ENCODE assay signal across 1 cellular context in the genomic region with DNA sequence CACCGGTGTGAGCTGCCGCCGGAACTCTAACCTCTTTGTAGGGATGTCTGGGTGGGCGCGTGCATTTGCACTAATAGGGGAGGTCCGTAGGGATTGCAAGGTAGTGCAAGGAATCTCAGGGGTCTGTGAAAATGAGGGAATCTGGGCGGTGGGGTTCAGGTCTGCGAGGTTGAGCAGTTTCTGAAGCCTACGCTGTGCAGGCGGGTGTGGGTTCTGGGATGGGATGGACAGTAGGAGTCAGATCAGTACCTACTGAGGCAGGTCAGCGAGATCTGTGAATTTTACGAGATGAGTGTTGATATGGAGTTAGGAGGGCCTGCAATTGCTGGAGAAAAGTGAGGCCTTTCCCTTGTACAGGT.
A peak's percentile ranks its signal among the peaks of the same experiment; 100 is the strongest.
TF ChIP-seq lines count a peak whose summit lies in the region.

No MANE protein-coding gene starts in this region.

TF ChIP-seq in HepG2, 621 proteins besides CTCF, POLR2A, EP300 and RAD21 (continues in another document):
- no peak for TF ChIP-seq KDM1A (CRISPR knock-in tag; IDR thresholded peaks at IDR 0.05)
- TF ChIP-seq, protein P1, sequence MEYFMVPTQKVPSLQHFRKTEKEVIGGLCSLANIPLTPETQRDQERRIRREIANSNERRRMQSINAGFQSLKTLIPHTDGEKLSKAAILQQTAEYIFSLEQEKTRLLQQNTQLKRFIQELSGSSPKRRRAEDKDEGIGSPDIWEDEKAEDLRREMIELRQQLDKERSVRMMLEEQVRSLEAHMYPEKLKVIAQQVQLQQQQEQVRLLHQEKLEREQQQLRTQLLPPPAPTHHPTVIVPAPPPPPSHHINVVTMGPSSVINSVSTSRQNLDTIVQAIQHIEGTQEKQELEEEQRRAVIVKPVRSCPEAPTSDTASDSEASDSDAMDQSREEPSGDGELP (IDR thresholded peaks at IDR 0.05; ENCODE audit: borderline replicate concordance, low read depth): no peak
- 0 out of 2 replicates have a peak, but pooled peaks have one; percentile 45 for TF ChIP-seq TP53 (CRISPR knock-in tag; conservative IDR thresholded peaks at IDR 0.05)
- TF ChIP-seq, protein P2, sequence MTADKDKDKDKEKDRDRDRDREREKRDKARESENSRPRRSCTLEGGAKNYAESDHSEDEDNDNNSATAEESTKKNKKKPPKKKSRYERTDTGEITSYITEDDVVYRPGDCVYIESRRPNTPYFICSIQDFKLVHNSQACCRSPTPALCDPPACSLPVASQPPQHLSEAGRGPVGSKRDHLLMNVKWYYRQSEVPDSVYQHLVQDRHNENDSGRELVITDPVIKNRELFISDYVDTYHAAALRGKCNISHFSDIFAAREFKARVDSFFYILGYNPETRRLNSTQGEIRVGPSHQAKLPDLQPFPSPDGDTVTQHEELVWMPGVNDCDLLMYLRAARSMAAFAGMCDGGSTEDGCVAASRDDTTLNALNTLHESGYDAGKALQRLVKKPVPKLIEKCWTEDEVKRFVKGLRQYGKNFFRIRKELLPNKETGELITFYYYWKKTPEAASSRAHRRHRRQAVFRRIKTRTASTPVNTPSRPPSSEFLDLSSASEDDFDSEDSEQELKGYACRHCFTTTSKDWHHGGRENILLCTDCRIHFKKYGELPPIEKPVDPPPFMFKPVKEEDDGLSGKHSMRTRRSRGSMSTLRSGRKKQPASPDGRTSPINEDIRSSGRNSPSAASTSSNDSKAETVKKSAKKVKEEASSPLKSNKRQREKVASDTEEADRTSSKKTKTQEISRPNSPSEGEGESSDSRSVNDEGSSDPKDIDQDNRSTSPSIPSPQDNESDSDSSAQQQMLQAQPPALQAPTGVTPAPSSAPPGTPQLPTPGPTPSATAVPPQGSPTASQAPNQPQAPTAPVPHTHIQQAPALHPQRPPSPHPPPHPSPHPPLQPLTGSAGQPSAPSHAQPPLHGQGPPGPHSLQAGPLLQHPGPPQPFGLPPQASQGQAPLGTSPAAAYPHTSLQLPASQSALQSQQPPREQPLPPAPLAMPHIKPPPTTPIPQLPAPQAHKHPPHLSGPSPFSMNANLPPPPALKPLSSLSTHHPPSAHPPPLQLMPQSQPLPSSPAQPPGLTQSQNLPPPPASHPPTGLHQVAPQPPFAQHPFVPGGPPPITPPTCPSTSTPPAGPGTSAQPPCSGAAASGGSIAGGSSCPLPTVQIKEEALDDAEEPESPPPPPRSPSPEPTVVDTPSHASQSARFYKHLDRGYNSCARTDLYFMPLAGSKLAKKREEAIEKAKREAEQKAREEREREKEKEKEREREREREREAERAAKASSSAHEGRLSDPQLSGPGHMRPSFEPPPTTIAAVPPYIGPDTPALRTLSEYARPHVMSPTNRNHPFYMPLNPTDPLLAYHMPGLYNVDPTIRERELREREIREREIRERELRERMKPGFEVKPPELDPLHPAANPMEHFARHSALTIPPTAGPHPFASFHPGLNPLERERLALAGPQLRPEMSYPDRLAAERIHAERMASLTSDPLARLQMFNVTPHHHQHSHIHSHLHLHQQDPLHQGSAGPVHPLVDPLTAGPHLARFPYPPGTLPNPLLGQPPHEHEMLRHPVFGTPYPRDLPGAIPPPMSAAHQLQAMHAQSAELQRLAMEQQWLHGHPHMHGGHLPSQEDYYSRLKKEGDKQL (CRISPR knock-in tag; IDR thresholded peaks at IDR 0.05; ENCODE audit: low read depth): no peak
- TF ChIP-seq, protein P3, sequence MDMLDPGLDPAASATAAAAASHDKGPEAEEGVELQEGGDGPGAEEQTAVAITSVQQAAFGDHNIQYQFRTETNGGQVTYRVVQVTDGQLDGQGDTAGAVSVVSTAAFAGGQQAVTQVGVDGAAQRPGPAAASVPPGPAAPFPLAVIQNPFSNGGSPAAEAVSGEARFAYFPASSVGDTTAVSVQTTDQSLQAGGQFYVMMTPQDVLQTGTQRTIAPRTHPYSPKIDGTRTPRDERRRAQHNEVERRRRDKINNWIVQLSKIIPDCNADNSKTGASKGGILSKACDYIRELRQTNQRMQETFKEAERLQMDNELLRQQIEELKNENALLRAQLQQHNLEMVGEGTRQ (IDR thresholded peaks at IDR 0.05; ENCODE audit: low read depth, low read length): no peak
- TF ChIP-seq, protein P3 (CRISPR knock-in tag; IDR thresholded peaks at IDR 0.05; ENCODE audit: borderline replicate concordance): peak; percentile 41; the same call in 1 of the 2 replicates
- TF ChIP-seq, protein P4, sequence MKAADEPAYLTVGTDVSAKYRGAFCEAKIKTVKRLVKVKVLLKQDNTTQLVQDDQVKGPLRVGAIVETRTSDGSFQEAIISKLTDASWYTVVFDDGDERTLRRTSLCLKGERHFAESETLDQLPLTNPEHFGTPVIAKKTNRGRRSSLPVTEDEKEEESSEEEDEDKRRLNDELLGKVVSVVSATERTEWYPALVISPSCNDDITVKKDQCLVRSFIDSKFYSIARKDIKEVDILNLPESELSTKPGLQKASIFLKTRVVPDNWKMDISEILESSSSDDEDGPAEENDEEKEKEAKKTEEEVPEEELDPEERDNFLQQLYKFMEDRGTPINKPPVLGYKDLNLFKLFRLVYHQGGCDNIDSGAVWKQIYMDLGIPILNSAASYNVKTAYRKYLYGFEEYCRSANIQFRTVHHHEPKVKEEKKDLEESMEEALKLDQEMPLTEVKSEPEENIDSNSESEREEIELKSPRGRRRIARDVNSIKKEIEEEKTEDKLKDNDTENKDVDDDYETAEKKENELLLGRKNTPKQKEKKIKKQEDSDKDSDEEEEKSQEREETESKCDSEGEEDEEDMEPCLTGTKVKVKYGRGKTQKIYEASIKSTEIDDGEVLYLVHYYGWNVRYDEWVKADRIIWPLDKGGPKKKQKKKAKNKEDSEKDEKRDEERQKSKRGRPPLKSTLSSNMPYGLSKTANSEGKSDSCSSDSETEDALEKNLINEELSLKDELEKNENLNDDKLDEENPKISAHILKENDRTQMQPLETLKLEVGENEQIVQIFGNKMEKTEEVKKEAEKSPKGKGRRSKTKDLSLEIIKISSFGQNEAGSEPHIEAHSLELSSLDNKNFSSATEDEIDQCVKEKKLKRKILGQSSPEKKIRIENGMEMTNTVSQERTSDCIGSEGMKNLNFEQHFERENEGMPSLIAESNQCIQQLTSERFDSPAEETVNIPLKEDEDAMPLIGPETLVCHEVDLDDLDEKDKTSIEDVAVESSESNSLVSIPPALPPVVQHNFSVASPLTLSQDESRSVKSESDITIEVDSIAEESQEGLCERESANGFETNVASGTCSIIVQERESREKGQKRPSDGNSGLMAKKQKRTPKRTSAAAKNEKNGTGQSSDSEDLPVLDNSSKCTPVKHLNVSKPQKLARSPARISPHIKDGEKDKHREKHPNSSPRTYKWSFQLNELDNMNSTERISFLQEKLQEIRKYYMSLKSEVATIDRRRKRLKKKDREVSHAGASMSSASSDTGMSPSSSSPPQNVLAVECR (CRISPR knock-in tag; IDR thresholded peaks at IDR 0.05; ENCODE audit: borderline replicate concordance): peak; percentile 11; the same call in 1 of the 2 replicates
- no peak for TF ChIP-seq ZNF124 (CRISPR knock-in tag; IDR thresholded peaks at IDR 0.05)
- no peak for TF ChIP-seq BORCS8-MEF2B (CRISPR knock-in tag; IDR thresholded peaks at IDR 0.05)
- TF ChIP-seq, protein P5, sequence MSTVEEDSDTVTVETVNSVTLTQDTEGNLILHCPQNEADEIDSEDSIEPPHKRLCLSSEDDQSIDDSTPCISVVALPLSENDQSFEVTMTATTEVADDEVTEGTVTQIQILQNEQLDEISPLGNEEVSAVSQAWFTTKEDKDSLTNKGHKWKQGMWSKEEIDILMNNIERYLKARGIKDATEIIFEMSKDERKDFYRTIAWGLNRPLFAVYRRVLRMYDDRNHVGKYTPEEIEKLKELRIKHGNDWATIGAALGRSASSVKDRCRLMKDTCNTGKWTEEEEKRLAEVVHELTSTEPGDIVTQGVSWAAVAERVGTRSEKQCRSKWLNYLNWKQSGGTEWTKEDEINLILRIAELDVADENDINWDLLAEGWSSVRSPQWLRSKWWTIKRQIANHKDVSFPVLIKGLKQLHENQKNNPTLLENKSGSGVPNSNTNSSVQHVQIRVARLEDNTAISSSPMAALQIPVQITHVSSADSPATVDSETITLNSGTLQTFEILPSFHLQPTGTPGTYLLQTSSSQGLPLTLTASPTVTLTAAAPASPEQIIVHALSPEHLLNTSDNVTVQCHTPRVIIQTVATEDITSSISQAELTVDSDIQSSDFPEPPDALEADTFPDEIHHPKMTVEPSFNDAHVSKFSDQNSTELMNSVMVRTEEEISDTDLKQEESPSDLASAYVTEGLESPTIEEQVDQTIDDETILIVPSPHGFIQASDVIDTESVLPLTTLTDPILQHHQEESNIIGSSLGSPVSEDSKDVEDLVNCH (CRISPR knock-in tag; IDR thresholded peaks at IDR 0.05): peak; percentile 82; the same call in 1 of the 2 replicates
- TF ChIP-seq, protein P6, sequence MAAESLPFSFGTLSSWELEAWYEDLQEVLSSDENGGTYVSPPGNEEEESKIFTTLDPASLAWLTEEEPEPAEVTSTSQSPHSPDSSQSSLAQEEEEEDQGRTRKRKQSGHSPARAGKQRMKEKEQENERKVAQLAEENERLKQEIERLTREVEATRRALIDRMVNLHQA (CRISPR knock-in tag; IDR thresholded peaks at IDR 0.05): no peak
- TF ChIP-seq ZNF616 (CRISPR knock-in tag; IDR thresholded peaks at IDR 0.05; ENCODE audit: low read depth): peak; percentile 24; the same call in 1 of the 2 replicates
- TF ChIP-seq ELF4 (CRISPR knock-in tag; IDR thresholded peaks at IDR 0.05; ENCODE audit: borderline replicate concordance): no peak
- no peak for TF ChIP-seq RARA (CRISPR knock-in tag; IDR thresholded peaks at IDR 0.05)
- TF ChIP-seq, protein P7, sequence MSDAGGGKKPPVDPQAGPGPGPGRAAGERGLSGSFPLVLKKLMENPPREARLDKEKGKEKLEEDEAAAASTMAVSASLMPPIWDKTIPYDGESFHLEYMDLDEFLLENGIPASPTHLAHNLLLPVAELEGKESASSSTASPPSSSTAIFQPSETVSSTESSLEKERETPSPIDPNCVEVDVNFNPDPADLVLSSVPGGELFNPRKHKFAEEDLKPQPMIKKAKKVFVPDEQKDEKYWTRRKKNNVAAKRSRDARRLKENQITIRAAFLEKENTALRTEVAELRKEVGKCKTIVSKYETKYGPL (CRISPR knock-in tag; IDR thresholded peaks at IDR 0.05): no peak
- TF ChIP-seq, protein P8, sequence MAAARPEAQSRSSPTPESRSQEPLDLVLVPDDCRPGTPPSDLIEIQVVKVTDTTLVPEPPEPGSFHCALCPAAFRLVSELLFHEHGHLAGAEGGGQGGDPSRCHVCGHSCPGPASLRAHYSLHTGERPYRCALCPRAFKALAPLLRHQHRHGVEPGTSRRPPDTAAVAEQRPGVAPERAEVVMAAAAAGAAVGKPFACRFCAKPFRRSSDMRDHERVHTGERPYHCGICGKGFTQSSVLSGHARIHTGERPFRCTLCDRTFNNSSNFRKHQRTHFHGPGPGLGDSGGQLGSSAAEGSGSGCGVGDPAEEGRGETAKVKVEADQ (CRISPR knock-in tag; IDR thresholded peaks at IDR 0.05; ENCODE audit: borderline replicate concordance): no peak
- TF ChIP-seq PAWR (CRISPR knock-in tag; IDR thresholded peaks at IDR 0.05; ENCODE audit: borderline replicate concordance): peak; percentile 71; the same call in 1 of the 2 replicates
- TF ChIP-seq XRCC5 (optimal IDR thresholded peaks at IDR 0.05; ENCODE audit: low read length): no peak
- TF ChIP-seq KMT2A (CRISPR knock-in tag; IDR thresholded peaks at IDR 0.05): no peak
- peak; percentile 75; the same call in 1 of the 2 replicates for TF ChIP-seq ZNF274 (CRISPR knock-in tag; IDR thresholded peaks at IDR 0.05)
- TF ChIP-seq EEA1 (CRISPR knock-in tag; IDR thresholded peaks at IDR 0.05; ENCODE audit: borderline replicate concordance): 0 out of 2 replicates have a peak, but pooled peaks have one; percentile 4
- 0 out of 2 replicates have a peak, but pooled peaks have one; percentile 81 for TF ChIP-seq HOXA7 (CRISPR knock-in tag; IDR thresholded peaks at IDR 0.05)
- TF ChIP-seq MEIS1 (CRISPR knock-in tag; IDR thresholded peaks at IDR 0.05; ENCODE audit: borderline replicate concordance): 0 out of 2 replicates have a peak, but pooled peaks have one; percentile 18
- TF ChIP-seq ZNF782 (CRISPR knock-in tag; IDR thresholded peaks at IDR 0.05; ENCODE audit: borderline replicate concordance): 0 out of 2 replicates have a peak, but pooled peaks have one; percentile 46
- TF ChIP-seq, protein P9, sequence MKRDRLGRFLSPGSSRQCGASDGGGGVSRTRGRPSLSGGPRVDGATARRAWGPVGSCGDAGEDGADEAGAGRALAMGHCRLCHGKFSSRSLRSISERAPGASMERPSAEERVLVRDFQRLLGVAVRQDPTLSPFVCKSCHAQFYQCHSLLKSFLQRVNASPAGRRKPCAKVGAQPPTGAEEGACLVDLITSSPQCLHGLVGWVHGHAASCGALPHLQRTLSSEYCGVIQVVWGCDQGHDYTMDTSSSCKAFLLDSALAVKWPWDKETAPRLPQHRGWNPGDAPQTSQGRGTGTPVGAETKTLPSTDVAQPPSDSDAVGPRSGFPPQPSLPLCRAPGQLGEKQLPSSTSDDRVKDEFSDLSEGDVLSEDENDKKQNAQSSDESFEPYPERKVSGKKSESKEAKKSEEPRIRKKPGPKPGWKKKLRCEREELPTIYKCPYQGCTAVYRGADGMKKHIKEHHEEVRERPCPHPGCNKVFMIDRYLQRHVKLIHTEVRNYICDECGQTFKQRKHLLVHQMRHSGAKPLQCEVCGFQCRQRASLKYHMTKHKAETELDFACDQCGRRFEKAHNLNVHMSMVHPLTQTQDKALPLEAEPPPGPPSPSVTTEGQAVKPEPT (CRISPR knock-in tag; IDR thresholded peaks at IDR 0.05; ENCODE audit: low read depth): 0 out of 2 replicates have a peak, but pooled peaks have one; percentile 20
- TF ChIP-seq, protein P10, sequence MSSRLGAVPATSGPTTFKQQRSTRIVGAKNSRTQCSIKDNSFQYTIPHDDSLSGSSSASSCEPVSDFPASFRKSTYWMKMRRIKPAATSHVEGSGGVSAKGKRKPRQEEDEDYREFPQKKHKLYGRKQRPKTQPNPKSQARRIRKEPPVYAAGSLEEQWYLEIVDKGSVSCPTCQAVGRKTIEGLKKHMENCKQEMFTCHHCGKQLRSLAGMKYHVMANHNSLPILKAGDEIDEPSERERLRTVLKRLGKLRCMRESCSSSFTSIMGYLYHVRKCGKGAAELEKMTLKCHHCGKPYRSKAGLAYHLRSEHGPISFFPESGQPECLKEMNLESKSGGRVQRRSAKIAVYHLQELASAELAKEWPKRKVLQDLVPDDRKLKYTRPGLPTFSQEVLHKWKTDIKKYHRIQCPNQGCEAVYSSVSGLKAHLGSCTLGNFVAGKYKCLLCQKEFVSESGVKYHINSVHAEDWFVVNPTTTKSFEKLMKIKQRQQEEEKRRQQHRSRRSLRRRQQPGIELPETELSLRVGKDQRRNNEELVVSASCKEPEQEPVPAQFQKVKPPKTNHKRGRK (CRISPR knock-in tag; IDR thresholded peaks at IDR 0.05): no peak
- TF ChIP-seq NFKBIZ (CRISPR knock-in tag; IDR thresholded peaks at IDR 0.05): no peak
- TF ChIP-seq, protein P11, sequence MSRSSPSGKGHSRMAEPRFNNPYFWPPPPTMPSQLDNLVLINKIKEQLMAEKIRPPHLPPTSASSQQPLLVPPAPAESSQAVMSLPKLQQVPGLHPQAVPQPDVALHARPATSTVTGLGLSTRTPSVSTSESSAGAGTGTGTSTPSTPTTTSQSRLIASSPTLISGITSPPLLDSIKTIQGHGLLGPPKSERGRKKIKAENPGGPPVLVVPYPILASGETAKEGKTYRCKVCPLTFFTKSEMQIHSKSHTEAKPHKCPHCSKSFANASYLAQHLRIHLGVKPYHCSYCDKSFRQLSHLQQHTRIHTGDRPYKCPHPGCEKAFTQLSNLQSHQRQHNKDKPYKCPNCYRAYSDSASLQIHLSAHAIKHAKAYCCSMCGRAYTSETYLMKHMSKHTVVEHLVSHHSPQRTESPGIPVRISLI (CRISPR knock-in tag; IDR thresholded peaks at IDR 0.05; ENCODE audit: borderline replicate concordance): no peak
- TF ChIP-seq ZFP82 (CRISPR knock-in tag; IDR thresholded peaks at IDR 0.05; ENCODE audit: borderline replicate concordance): peak; percentile 67; the same call in 1 of the 2 replicates
- TF ChIP-seq TEAD2 (CRISPR knock-in tag; IDR thresholded peaks at IDR 0.05): 0 out of 2 replicates have a peak, but pooled peaks have one; percentile 17
